Comparison of ENCODE assay signal across 2 cellular contexts in the genomic region with DNA sequence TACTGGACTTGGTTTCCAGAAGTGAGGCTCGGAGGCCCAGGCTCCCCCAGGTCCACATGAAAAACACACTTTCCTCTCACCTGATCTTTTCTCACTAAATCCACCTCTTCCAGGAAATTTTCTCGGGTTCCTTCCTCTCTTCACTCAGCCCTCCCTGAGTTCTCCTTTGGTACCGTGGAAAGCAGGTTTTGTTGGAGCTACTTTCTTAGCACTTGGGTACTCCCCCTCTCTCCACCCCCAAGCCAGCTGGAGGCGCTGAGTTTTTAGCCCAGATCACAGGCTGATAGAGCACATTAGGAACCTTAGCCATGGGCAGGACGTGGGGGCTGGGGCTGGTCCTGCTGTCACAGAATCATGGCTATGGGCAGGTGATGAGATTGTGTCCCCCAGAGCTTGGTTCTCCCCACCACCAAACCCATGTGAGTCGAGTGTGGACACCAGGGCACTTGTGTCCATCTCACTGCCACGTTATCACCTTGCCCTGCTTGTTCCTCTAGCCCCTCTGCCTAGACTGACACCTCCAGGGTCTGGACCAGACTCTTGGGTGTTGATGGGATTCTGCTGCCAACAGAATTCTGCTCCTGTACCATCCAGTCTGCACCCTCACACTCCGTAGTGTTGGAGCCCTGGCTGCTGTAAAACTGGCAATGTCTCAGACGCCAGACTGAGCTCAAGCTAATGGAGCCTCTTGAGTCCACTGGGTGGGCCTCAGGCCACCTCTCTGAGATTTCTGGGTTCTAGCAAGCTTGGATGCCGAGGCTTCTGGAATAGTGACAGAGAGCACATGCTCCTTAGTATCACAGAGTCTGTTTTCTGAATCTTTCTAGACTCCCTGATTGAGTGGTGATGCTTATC.
TF ChIP-seq lines count a peak whose summit lies in the region.

No MANE protein-coding gene starts in this region.

TF ChIP-seq in SK-N-SH, 30 proteins besides CTCF, POLR2A, EP300 and RAD21:
- TF ChIP-seq, protein P1, sequence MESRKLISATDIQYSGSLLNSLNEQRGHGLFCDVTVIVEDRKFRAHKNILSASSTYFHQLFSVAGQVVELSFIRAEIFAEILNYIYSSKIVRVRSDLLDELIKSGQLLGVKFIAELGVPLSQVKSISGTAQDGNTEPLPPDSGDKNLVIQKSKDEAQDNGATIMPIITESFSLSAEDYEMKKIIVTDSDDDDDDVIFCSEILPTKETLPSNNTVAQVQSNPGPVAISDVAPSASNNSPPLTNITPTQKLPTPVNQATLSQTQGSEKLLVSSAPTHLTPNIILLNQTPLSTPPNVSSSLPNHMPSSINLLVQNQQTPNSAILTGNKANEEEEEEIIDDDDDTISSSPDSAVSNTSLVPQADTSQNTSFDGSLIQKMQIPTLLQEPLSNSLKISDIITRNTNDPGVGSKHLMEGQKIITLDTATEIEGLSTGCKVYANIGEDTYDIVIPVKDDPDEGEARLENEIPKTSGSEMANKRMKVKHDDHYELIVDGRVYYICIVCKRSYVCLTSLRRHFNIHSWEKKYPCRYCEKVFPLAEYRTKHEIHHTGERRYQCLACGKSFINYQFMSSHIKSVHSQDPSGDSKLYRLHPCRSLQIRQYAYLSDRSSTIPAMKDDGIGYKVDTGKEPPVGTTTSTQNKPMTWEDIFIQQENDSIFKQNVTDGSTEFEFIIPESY (IDR thresholded peaks at IDR 0.05; ENCODE audit: borderline replicate concordance, low read depth) = no peak
- TF ChIP-seq, protein P2, sequence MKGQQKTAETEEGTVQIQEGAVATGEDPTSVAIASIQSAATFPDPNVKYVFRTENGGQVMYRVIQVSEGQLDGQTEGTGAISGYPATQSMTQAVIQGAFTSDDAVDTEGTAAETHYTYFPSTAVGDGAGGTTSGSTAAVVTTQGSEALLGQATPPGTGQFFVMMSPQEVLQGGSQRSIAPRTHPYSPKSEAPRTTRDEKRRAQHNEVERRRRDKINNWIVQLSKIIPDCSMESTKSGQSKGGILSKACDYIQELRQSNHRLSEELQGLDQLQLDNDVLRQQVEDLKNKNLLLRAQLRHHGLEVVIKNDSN (IDR thresholded peaks at IDR 0.05; ENCODE audit: borderline replicate concordance, low read depth) = no peak
- TF ChIP-seq POLR2AphosphoS5 (IDR thresholded peaks at IDR 0.05; ENCODE audit: low read depth, low read length) (no peak), NRF1 (IDR thresholded peaks at IDR 0.05; ENCODE audit: low read depth, low read length) (no peak), RFX5 (IDR thresholded peaks at IDR 0.05; ENCODE audit: low read length) (no peak), GATA2 (CRISPR knock-in tag; IDR thresholded peaks at IDR 0.05) (no peak), SMC3 (IDR thresholded peaks at IDR 0.05; ENCODE audit: low read depth, low read length) (no peak), RCOR1 (IDR thresholded peaks at IDR 0.05; ENCODE audit: low read length) (no peak), TEAD4 (IDR thresholded peaks at IDR 0.05; ENCODE audit: borderline replicate concordance, insufficient read depth) (no peak), FOXM1 (IDR thresholded peaks at IDR 0.05; ENCODE audit: low read depth) (no peak), FOXJ3 (CRISPR knock-in tag; IDR thresholded peaks at IDR 0.05) (no peak), TCF12 (IDR thresholded peaks at IDR 0.05) (no peak), GABPA (IDR thresholded peaks at IDR 0.05; ENCODE audit: low read depth) (no peak)
- TF ChIP-seq, protein P3, sequence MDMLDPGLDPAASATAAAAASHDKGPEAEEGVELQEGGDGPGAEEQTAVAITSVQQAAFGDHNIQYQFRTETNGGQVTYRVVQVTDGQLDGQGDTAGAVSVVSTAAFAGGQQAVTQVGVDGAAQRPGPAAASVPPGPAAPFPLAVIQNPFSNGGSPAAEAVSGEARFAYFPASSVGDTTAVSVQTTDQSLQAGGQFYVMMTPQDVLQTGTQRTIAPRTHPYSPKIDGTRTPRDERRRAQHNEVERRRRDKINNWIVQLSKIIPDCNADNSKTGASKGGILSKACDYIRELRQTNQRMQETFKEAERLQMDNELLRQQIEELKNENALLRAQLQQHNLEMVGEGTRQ (IDR thresholded peaks at IDR 0.05; ENCODE audit: borderline replicate concordance, low read depth, low read length) = no peak
- TF ChIP-seq, protein P4, sequence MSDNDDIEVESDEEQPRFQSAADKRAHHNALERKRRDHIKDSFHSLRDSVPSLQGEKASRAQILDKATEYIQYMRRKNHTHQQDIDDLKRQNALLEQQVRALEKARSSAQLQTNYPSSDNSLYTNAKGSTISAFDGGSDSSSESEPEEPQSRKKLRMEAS (IDR thresholded peaks at IDR 0.05; ENCODE audit: low read depth) = no peak

TF ChIP-seq in SK-N-SH treated with all-trans-retinoic acid at 6 μM for 48 hours, 23 proteins besides CTCF, POLR2A, EP300 and RAD21:
- TF ChIP-seq, protein P5, sequence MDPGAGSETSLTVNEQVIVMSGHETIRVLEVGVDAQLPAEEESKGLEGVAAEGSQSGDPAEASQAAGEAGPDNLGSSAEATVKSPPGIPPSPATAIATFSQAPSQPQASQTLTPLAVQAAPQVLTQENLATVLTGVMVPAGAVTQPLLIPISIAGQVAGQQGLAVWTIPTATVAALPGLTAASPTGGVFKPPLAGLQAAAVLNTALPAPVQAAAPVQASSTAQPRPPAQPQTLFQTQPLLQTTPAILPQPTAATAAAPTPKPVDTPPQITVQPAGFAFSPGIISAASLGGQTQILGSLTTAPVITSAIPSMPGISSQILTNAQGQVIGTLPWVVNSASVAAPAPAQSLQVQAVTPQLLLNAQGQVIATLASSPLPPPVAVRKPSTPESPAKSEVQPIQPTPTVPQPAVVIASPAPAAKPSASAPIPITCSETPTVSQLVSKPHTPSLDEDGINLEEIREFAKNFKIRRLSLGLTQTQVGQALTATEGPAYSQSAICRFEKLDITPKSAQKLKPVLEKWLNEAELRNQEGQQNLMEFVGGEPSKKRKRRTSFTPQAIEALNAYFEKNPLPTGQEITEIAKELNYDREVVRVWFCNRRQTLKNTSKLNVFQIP (CRISPR knock-in tag; IDR thresholded peaks at IDR 0.05; ENCODE audit: borderline replicate concordance, low read depth) = no peak
